Comparison of ENCODE assay signal across 16 cellular contexts in genomic region chr5:1791176-1791575, GRCh38. TPM values are rescaled to one million over a fixed set of nuclear protein-coding genes. Genes with fewer than 3 reads are reported as not detected.
DNase-seq lines count a peak whose midpoint lies in the region; ATAC-seq and TF ChIP-seq lines count a peak whose summit lies in the region.
"Had no signal": no experiment of that assay in that cellular context is flagged by ENCODE, and none has a peak within 500 bp of the region (broad histone marks: within the 10 kb centered on the region; RNA-seq: fewer than 3 reads in every experiment).

No MANE protein-coding gene starts in this region.

- H3K27me3 Mint-ChIP-seq in activated naive CD4-positive, alpha-beta T cell treated with anti-CD3 and anti-CD28 coated beads, Interleukin-2, amount 10 ng/mL, durations not matched to agents 7 days and 5 days, result peaks cover 3% of the 10 kb centered on the region
- H3K27me3 Mint-ChIP-seq in effector memory CD8-positive, alpha-beta T cell, result no peaks in the 10 kb centered on the region
- H3K27me3 Mint-ChIP-seq in stimulated activated memory B cell treated with anti-CD40 and anti-IgM and Interleukin-4, amounts not matched to agents 10 μg/mL and 1 μg/mL and 100 μg/mL, for 72 hours, result no peaks in the 10 kb centered on the region

- WGBS in stomach, 5 donors, result 76 to 90% (median 84%) methylated on average over 3 of the region's 3 CpGs

- TF ChIP-seq EP300 in stomach (IDR thresholded peaks at IDR 0.05), result no peak

- no peak overlapping the region for H3K4me3 ChIP-seq in RWPE2 (ENCODE audit: severe bottlenecking)
- H3K4me3 ChIP-seq in stomach, result no peak overlapping the region
- H3K4me3 ChIP-seq: body of pancreas had no signal

- TF ChIP-seq POLR2A in stomach (IDR thresholded peaks at IDR 0.05), result no peak

- CTCF ChIA-PET in activated naive CD4-positive, alpha-beta T cell treated with anti-CD3 and anti-CD28 coated beads, Interleukin-2, amount 10 ng/mL, durations not matched to agents 7 days and 5 days (lab: Charles Lee), result no interaction called here

- H3K36me3 ChIP-seq in RWPE2 (ENCODE audit: low read depth) (no peaks in the 10 kb centered on the region), stomach (peaks cover 0 to 4% (median 3%) of the 10 kb centered on the region in 4 donors)

- no peak for ATAC-seq in RWPE2 (ENCODE audit: low read depth)
- no peak for ATAC-seq in effector memory CD8-positive, alpha-beta T cell (replicated peaks)
- ATAC-seq in stimulated activated memory B cell treated with anti-CD40 and anti-IgM and Interleukin-4, amounts not matched to agents 10 μg/mL and 1 μg/mL and 100 μg/mL, for 72 hours, result no peak
- no peak for ATAC-seq in HG03280 (IDR thresholded peaks at IDR 0.05; ENCODE audit: unreplicated experiment)
- ATAC-seq: body of pancreas, esophagus mucosa had no signal

- H3K4me1 ChIP-seq in RWPE2 (ENCODE audit: insufficient read depth, poor library complexity, severe bottlenecking) (peaks cover 14% of the 10 kb centered on the region), stomach (peaks cover 0 to 10% (median 5%) of the 10 kb centered on the region in 4 donors)
- H3K4me1 ChIP-seq: body of pancreas had no signal

- H3K9me3 ChIP-seq in RWPE2 (ENCODE audit: severe bottlenecking), result no peaks in the 10 kb centered on the region
- no peaks in the 10 kb centered on the region for H3K9me3 ChIP-seq in stomach
- H3K9me3 ChIP-seq: body of pancreas had no signal

- intact Hi-C loops in stomach (cut with DNase I; ENCODE audit: low total_unique reads), result no loop called here

- TF ChIP-seq CTCF in RWPE2 (IDR thresholded peaks at IDR 0.05; ENCODE audit: poor library complexity, severe bottlenecking), result no peak
- TF ChIP-seq CTCF in stomach (IDR thresholded peaks at IDR 0.05), result no peak

- peaks cover 3% of the 10 kb centered on the region for H3K9me3 Mint-ChIP-seq in activated naive CD4-positive, alpha-beta T cell treated with anti-CD3 and anti-CD28 coated beads, Interleukin-2, amount 10 ng/mL, durations not matched to agents 7 days and 5 days
- no peaks in the 10 kb centered on the region for H3K9me3 Mint-ChIP-seq in effector memory CD8-positive, alpha-beta T cell
- H3K9me3 Mint-ChIP-seq in stimulated activated memory B cell treated with anti-CD40 and anti-IgM and Interleukin-4, amounts not matched to agents 10 μg/mL and 1 μg/mL and 100 μg/mL, for 72 hours, result no peaks in the 10 kb centered on the region
- H3K9me3 Mint-ChIP-seq: dendritic cell treated with granulocyte-macrophage colony-stimulating factor and Interleukin-4, amounts not matched to agents 40 ng/mL and 50 ng/mL, for 4 days; nephron progenitor cell had no signal

- no peaks in the 10 kb centered on the region for H3K27me3 ChIP-seq in RWPE2 (ENCODE audit: insufficient read depth, poor library complexity, severe bottlenecking)
- peaks cover 0 to 19% (median 0%) of the 10 kb centered on the region in 3 donors for H3K27me3 ChIP-seq in stomach
- H3K27me3 ChIP-seq: body of pancreas had no signal

- no peak for DNase-seq in activated naive CD4-positive, alpha-beta T cell treated with anti-CD3 and anti-CD28 coated beads, Interleukin-2, amount 10 ng/mL, durations not matched to agents 7 days and 5 days
- DNase-seq in activated naive CD4-positive, alpha-beta T cell (lab: John Stamatoyannopoulos, UW), result no peak
- DNase-seq in RWPE2 (ENCODE audit: low spot score), result no peak
- no peak for DNase-seq in effector memory CD8-positive, alpha-beta T cell
- no peak for DNase-seq in stomach
- no peak for DNase-seq in NCI-H774 (lab: John Stamatoyannopoulos, UW)
- DNase-seq: body of pancreas; Kasumi-1; NCI-H1105 treated with DMSO at 0.1 percent for 48 hours; NCI-H2171 treated with DMSO at 0.1 percent for 48 hours; nephron progenitor cell; NK-92 treated with Interleukin-12 subunit alpha and Interleukin-12 subunit beta, amount 100 ng/mL, for 24 hours had no signal

- peaks cover 61% of the 10 kb centered on the region for H3K4me1 Mint-ChIP-seq in activated naive CD4-positive, alpha-beta T cell treated with anti-CD3 and anti-CD28 coated beads, Interleukin-2, amount 10 ng/mL, durations not matched to agents 7 days and 5 days
- H3K4me1 Mint-ChIP-seq in effector memory CD8-positive, alpha-beta T cell (ENCODE audit: low read depth in 2 of 2), result peaks cover 38 to 39% of the 10 kb centered on the region in 2 donors
- peaks cover 44% of the 10 kb centered on the region for H3K4me1 Mint-ChIP-seq in stimulated activated memory B cell treated with anti-CD40 and anti-IgM and Interleukin-4, amounts not matched to agents 10 μg/mL and 1 μg/mL and 100 μg/mL, for 72 hours

- H3K27ac ChIP-seq in RWPE2 (ENCODE audit: poor library complexity, severe bottlenecking), result peak overlapping the region; percentile 72
- H3K27ac ChIP-seq in stomach, result no peak overlapping the region
- H3K27ac ChIP-seq: body of pancreas had no signal

- peak overlapping the region; percentile 99 for H3K27ac Mint-ChIP-seq in activated naive CD4-positive, alpha-beta T cell treated with anti-CD3 and anti-CD28 coated beads, Interleukin-2, amount 10 ng/mL, durations not matched to agents 7 days and 5 days
- H3K27ac Mint-ChIP-seq in effector memory CD8-positive, alpha-beta T cell, result peak overlapping the region; percentile 89 to 98
- peak overlapping the region; percentile 97 for H3K27ac Mint-ChIP-seq in stimulated activated memory B cell treated with anti-CD40 and anti-IgM and Interleukin-4, amounts not matched to agents 10 μg/mL and 1 μg/mL and 100 μg/mL, for 72 hours
- H3K27ac Mint-ChIP-seq: dendritic cell treated with granulocyte-macrophage colony-stimulating factor and Interleukin-4, amounts not matched to agents 40 ng/mL and 50 ng/mL, for 4 days; nephron progenitor cell had no signal

- no peak overlapping the region for H3K4me3 Mint-ChIP-seq in activated naive CD4-positive, alpha-beta T cell treated with anti-CD3 and anti-CD28 coated beads, Interleukin-2, amount 10 ng/mL, durations not matched to agents 7 days and 5 days
- H3K4me3 Mint-ChIP-seq in effector memory CD8-positive, alpha-beta T cell, result peak overlapping the region in 1 of 2 donors; percentile 29
- no peak overlapping the region for H3K4me3 Mint-ChIP-seq in stimulated activated memory B cell treated with anti-CD40 and anti-IgM and Interleukin-4, amounts not matched to agents 10 μg/mL and 1 μg/mL and 100 μg/mL, for 72 hours
- H3K4me3 Mint-ChIP-seq: dendritic cell treated with granulocyte-macrophage colony-stimulating factor and Interleukin-4, amounts not matched to agents 40 ng/mL and 50 ng/mL, for 4 days; nephron progenitor cell had no signal

- H3K36me3 Mint-ChIP-seq in activated naive CD4-positive, alpha-beta T cell treated with anti-CD3 and anti-CD28 coated beads, Interleukin-2, amount 10 ng/mL, durations not matched to agents 7 days and 5 days, result peaks cover 11% of the 10 kb centered on the region
- peaks cover 19% of the 10 kb centered on the region for H3K36me3 Mint-ChIP-seq in effector memory CD8-positive, alpha-beta T cell (ENCODE audit: insufficient read depth)
- H3K36me3 Mint-ChIP-seq in stimulated activated memory B cell treated with anti-CD40 and anti-IgM and Interleukin-4, amounts not matched to agents 10 μg/mL and 1 μg/mL and 100 μg/mL, for 72 hours, result peaks cover 15% of the 10 kb centered on the region

RNA-seq across cellular contexts. Expression of gene MRPL36, which starts 8.5 kb away (rescaled TPM):
- 10 to 100 TPM in 4 of 5 donors, 1 to 10 TPM in 1; 4.9 to 96.9 (median 26.7) TPM for total RNA-seq in stomach
- 100 to 1,000 TPM in 1 of 3 donors, 10 to 100 TPM in 2; 67.4 to 101 (median 90.0) TPM for polyA plus RNA-seq in stomach

RNA-seq across cellular contexts. Expression of gene NDUFS6, which starts 10.0 kb away (rescaled TPM):
- total RNA-seq in stomach, result 10 to 100 TPM in 4 of 5 donors, not detected in 1; 12.8 to 86.0 (median 39.7) TPM
- 10 to 100 TPM; 92.6 to 95.0 (median 93.3) TPM for polyA plus RNA-seq in stomach
